16 cellular contexts compared by ENCODE assay signal in genomic region chr4:112645541-112646329, GRCh38. TPM values are rescaled to one million over a fixed set of nuclear protein-coding genes. Genes with fewer than 3 reads are reported as not detected.
A peak's percentile ranks its signal among the peaks of the same experiment; 100 is the strongest.
DNase-seq lines count a peak whose midpoint lies in the region; ATAC-seq and TF ChIP-seq lines count a peak whose summit lies in the region.
"Had no signal": no experiment of that assay in that cellular context is flagged by ENCODE, and none has a peak within 500 bp of the region (broad histone marks: within the 10 kb centered on the region; RNA-seq: fewer than 3 reads in every experiment).

No MANE protein-coding gene starts in this region.

- ATAC-seq in GM23338 (peak; percentile 67), WTC11 (peak; percentile 72), GM21529 (IDR thresholded peaks at IDR 0.05; ENCODE audit: unreplicated experiment) (no peak)

- H3K9ac ChIP-seq in neural progenitor cell = peak overlapping the region; percentile 72

- intact Hi-C loops in A673 (cut with micrococcal nuclease; ENCODE audit: unreplicated experiment) = no loop called here

- H3K4me1 Mint-ChIP-seq in GM23338 (peaks cover 32% of the 10 kb centered on the region), WTC11 (peaks cover 43% of the 10 kb centered on the region), neural progenitor cell (peaks cover 14% of the 10 kb centered on the region)

- H3K27me3 ChIP-seq in GM23338 (ENCODE audit: insufficient read depth) (no peaks in the 10 kb centered on the region), neural progenitor cell (no peaks in the 10 kb centered on the region), A673 (replicated peaks; ENCODE audit: insufficient read depth, low read depth, low read length, poor library complexity) (no peaks in the 10 kb centered on the region)

- H3K9me3 Mint-ChIP-seq in GM23338 = peaks cover 21% of the 10 kb centered on the region
- no peaks in the 10 kb centered on the region for H3K9me3 Mint-ChIP-seq in WTC11
- no peaks in the 10 kb centered on the region for H3K9me3 Mint-ChIP-seq in neural progenitor cell
- H3K9me3 Mint-ChIP-seq: CD14-positive monocyte had no signal

- H3K9me2 ChIP-seq in GM23338 (ENCODE audit: insufficient read depth) = no peaks in the 10 kb centered on the region

- TF ChIP-seq CTCF in GM23338 (conservative IDR thresholded peaks at IDR 0.05; ENCODE audit: low read depth in 2 of 2) (no peak), WTC11 (IDR thresholded peaks at IDR 0.05) (no peak), neural progenitor cell (IDR thresholded peaks at IDR 0.05) (no peak), A673 (conservative IDR thresholded peaks at IDR 0.05; ENCODE audit: low read depth, low read length) (no peak)

- CTCF ChIA-PET in WTC11 (lab: Charles Lee) (interaction anchor here (0.5 to 9.1 kb wide), 8 partner anchors 8 to 346 kb away, joined by 4 to 116 read pairs (median 9); partner anchors contain the start of gene LARP7), A673 (lab: Charles Lee) (no interaction called here)

- peak overlapping the region; percentile 100 for H3K27ac Mint-ChIP-seq in GM23338
- peak overlapping the region; percentile 99 for H3K27ac Mint-ChIP-seq in WTC11
- no peak overlapping the region for H3K27ac Mint-ChIP-seq in neural progenitor cell

- H2AFZ ChIP-seq in GM23338 = no peak overlapping the region
- no peak overlapping the region for H2AFZ ChIP-seq in neural progenitor cell (replicated peaks)

- H4K20me1 ChIP-seq in GM23338 (replicated peaks; ENCODE audit: insufficient read depth) (no peaks in the 10 kb centered on the region), neural progenitor cell (ENCODE audit: low read depth) (peaks cover 9% of the 10 kb centered on the region)

- H3K9me3 ChIP-seq in neural progenitor cell (ENCODE audit: low read depth) = no peaks in the 10 kb centered on the region
- no peaks in the 10 kb centered on the region for H3K9me3 ChIP-seq in A673 (ENCODE audit: low read depth, low read length, poor library complexity, severe bottlenecking)

- H3K4me3 ChIP-seq in GM23338 = peak overlapping the region; percentile 69
- peak overlapping the region; percentile 93 for H3K4me3 ChIP-seq in neural progenitor cell
- H3K4me3 ChIP-seq in A673 (ENCODE audit: low read depth, low read length, poor library complexity, severe bottlenecking) = no peak overlapping the region

- POLR2A ChIA-PET in WTC11 (lab: Charles Lee) (interaction anchor here (0.6 to 5.6 kb wide), 16 partner anchors 9 to 130 kb away, joined by 3 to 50 read pairs (median 4); partner anchors contain the start of genes LARP7, NEUROG2 and ZGRF1), A673 (lab: Charles Lee; ENCODE audit: low non-redundant PET) (no interaction called here)

- H3F3A ChIP-seq in GM23338 (replicated peaks; ENCODE audit: low read depth) = peaks cover 7% of the 10 kb centered on the region
- peaks cover 100% of the 10 kb centered on the region for H3F3A ChIP-seq in neural progenitor cell (ENCODE audit: low read depth)

- peaks cover 4% of the 10 kb centered on the region; the same call in 1 of the 2 replicates for H3K4me1 ChIP-seq in GM23338 (ENCODE audit: insufficient read depth)
- H3K4me1 ChIP-seq in neural progenitor cell = peaks cover 48% of the 10 kb centered on the region
- no peaks in the 10 kb centered on the region for H3K4me1 ChIP-seq in A673 (ENCODE audit: insufficient read depth, low read length, poor library complexity, severe bottlenecking)

- H3K27ac ChIP-seq in GM23338 (ENCODE audit: low read depth) = peak overlapping the region; percentile 97
- peak overlapping the region; percentile 97 for H3K27ac ChIP-seq in neural progenitor cell
- no peak overlapping the region for H3K27ac ChIP-seq in A673 (ENCODE audit: low read depth, low read length, poor library complexity, severe bottlenecking)

- H3K36me3 Mint-ChIP-seq in GM23338 (ENCODE audit: low read depth) = peaks cover 61% of the 10 kb centered on the region
- peaks cover 38% of the 10 kb centered on the region for H3K36me3 Mint-ChIP-seq in WTC11
- H3K36me3 Mint-ChIP-seq in neural progenitor cell = peaks cover 15% of the 10 kb centered on the region

- H3K4me2 ChIP-seq in GM23338 = peak overlapping the region; percentile 74
- peak overlapping the region; percentile 99 for H3K4me2 ChIP-seq in neural progenitor cell

- H3K27me3 Mint-ChIP-seq in GM23338 (ENCODE audit: insufficient read depth, low read depth, poor library complexity) (peaks cover 42% of the 10 kb centered on the region), WTC11 (ENCODE audit: low read depth) (peaks cover 7% of the 10 kb centered on the region), neural progenitor cell (ENCODE audit: insufficient read depth, low read depth) (no peaks in the 10 kb centered on the region)

- peaks cover 18% of the 10 kb centered on the region for H3K36me3 ChIP-seq in GM23338 (ENCODE audit: insufficient read depth)
- H3K36me3 ChIP-seq in neural progenitor cell = peaks cover 17% of the 10 kb centered on the region
- H3K36me3 ChIP-seq in A673 (ENCODE audit: insufficient read depth, low read length, poor library complexity, severe bottlenecking) = peaks cover 33% of the 10 kb centered on the region

- DNase-seq in GM23338 (ENCODE audit: low spot score) (peak; percentile 87), WTC11 (ENCODE audit: low spot score) (peak; percentile 54), iPS DF 4.7 (ENCODE audit: extremely low read depth, low spot score) (peak; percentile 86), neural progenitor cell (ENCODE audit: low spot score) (no peak), globus pallidus (ENCODE audit: low spot score) (no peak), A673 (ENCODE audit: low spot score) (no peak)
- DNase-seq: AML-193, DMS 273 treated with DMSO at 0.1 percent for 48 hours, NCI-H1417, NCI-H187 treated with DMSO at 0.1 percent for 48 hours, NCI-H2171, NCI-H446 treated with DMSO at 0.1 percent for 48 hours, RPMI8226, SIG-M5 had no signal

- H3K79me2 ChIP-seq in GM23338 (replicated peaks; ENCODE audit: insufficient read depth) (peaks cover 55% of the 10 kb centered on the region), neural progenitor cell (ENCODE audit: low read depth) (peaks cover 100% of the 10 kb centered on the region)

- H3K4me3 Mint-ChIP-seq in GM23338 = peak overlapping the region; percentile 97
- H3K4me3 Mint-ChIP-seq in WTC11 = peak overlapping the region; percentile 94
- H3K4me3 Mint-ChIP-seq in neural progenitor cell = no peak overlapping the region
- H3K4me3 Mint-ChIP-seq: CD14-positive monocyte had no signal

- BruUV-seq in A673 (replicated peaks; lab: Mats Ljungman, UMichigan) = no TSS peak

TF ChIP-seq in GM23338, 12 proteins besides CTCF, POLR2A, EP300 and RAD21 (continues in another document):
- TF ChIP-seq CREB1 (CRISPR knock-in tag; IDR thresholded peaks at IDR 0.05; ENCODE audit: low read depth) (0 out of 2 replicates have a peak, but pooled peaks have one; percentile 34), NANOG (IDR thresholded peaks at IDR 0.05; ENCODE audit: borderline replicate concordance) (peak; percentile 15; the same call in 1 of the 2 replicates), ZNF114 (CRISPR knock-in tag; IDR thresholded peaks at IDR 0.05) (peak; percentile 65; the same call in 1 of the 2 replicates), STAT1 (IDR thresholded peaks at IDR 0.05; ENCODE audit: unreplicated experiment) (no peak), EZH2 (IDR thresholded peaks at IDR 0.05; ENCODE audit: low read depth, unreplicated experiment) (no peak), POLR2AphosphoS5 (IDR thresholded peaks at IDR 0.05; ENCODE audit: low read depth) (peak; percentile 97)

TF ChIP-seq in WTC11, 78 proteins besides CTCF, POLR2A, EP300 and RAD21 (continues in another document):
- TF ChIP-seq ZNF416 (CRISPR knock-in tag; IDR thresholded peaks at IDR 0.05) (peak; percentile 99), NFE2L1 (CRISPR knock-in tag; IDR thresholded peaks at IDR 0.05) (peak; percentile 92), ZNF532 (CRISPR knock-in tag; IDR thresholded peaks at IDR 0.05; ENCODE audit: borderline replicate concordance) (peak; percentile 98), CREB1 (CRISPR knock-in tag; IDR thresholded peaks at IDR 0.05) (peak; percentile 91), GTF2I (CRISPR knock-in tag; conservative IDR thresholded peaks at IDR 0.05) (peak; percentile 76)

RNA-seq across cellular contexts. Expression of gene LARP7, which starts 8.8 kb away (rescaled TPM):
- 25.8 and 26.6 TPM in 2 replicates for total RNA-seq in GM23338 (2014; rRNA removed; shearing (Covaris generic))
- polyA plus RNA-seq in GM23338 (2016; fragmentation: Nextera tagmentation; extraction: Ambion mirVana) = 133 and 157 TPM in 2 replicates
- 37.5 to 46.2 TPM (median 42.3 TPM) in 3 replicates for total RNA-seq in WTC11 (2021)
- 88.7 and 154 TPM in 2 replicates for total RNA-seq in neural progenitor cell (ENCODE audit: low replicate concordance)
- total RNA-seq in A673 (2021) = 40.6 and 40.8 TPM in 2 replicates

RNA-seq across cellular contexts. Expression of gene ZGRF1, which starts 9.0 kb away (rescaled TPM):
- total RNA-seq in GM23338 (2014; rRNA removed; shearing (Covaris generic)) = 37.6 and 62.6 TPM in 2 replicates
- 28.9 and 41.7 TPM in 2 replicates for polyA plus RNA-seq in GM23338 (2016; fragmentation: Nextera tagmentation; extraction: Ambion mirVana)
- total RNA-seq in WTC11 (2021) (46.6 to 56.2 TPM (median 47.1 TPM) in 3 replicates), neural progenitor cell (ENCODE audit: low replicate concordance) (89.2 and 128 TPM in 2 replicates), A673 (2021) (31.4 and 37.5 TPM in 2 replicates)

Comparison
In these comparisons a context has a peak if more than half of its experiments do, and no peak if none do; other contexts are left out.
1. DNase-seq: peak in GM23338 (single experiment), WTC11 (single experiment) and iPS DF 4.7 (single experiment); none in neural progenitor cell (single experiment), globus pallidus (single experiment) and A673 (single experiment).